ENCODE assay signal across 8 cellular contexts in the genomic region with DNA sequence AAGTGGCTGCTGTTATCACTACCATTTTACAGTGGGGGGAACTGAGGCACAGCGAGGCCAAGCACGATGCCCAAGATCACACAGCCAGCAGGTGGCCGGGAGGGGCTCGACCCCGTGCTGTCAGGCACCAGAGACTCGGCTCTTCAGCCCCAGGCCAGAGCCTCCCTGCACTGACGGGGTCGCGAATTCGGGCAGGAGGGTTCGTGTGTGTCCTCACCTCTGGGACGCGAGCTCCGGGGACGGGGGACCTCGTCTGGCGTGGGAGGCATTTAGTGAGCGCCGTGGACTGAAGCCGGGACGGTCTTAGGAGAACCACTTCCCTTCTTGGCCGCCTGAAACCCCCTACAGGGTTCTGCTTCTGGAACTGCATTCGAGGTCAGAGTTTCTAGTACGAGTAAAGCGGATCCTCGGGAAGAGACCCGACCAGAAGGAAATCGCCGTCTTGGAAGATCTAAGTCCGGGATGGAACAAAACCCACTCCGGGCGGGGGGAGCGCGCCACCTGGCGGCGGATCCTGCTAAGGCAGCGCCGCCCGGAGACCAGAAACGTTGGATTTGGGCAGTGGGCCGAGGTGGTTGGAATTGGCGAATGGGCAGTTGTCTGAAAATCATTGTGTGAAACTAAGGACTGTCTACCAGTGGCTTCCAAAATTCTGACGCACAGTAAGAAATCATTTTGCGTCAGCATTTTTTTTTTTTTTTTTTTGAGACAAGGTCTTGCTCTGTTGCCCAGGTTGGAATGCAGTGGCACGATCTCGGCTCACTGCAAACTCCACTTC. TPM values are rescaled to one million over a fixed set of nuclear protein-coding genes. Genes with fewer than 3 reads are reported as not detected.
DNase-seq lines count a peak whose midpoint lies in the region; ATAC-seq and TF ChIP-seq lines count a peak whose summit lies in the region.

No MANE protein-coding gene starts in this region.

- H3K4me3 ChIP-seq in OCI-LY7 (ENCODE audit: low read depth, low read length, poor library complexity, severe bottlenecking) (peak overlapping the region; percentile 52), esophagus squamous epithelium (peak overlapping the region; percentile 22 to 61 (median 38)), mucosa of stomach (ENCODE audit: low read length) (peak overlapping the region; percentile 5)

- H3K9ac ChIP-seq in mucosa of stomach (ENCODE audit: low read length), result peak overlapping the region; percentile 19

- H3K27me3 ChIP-seq in esophagus squamous epithelium, result peaks cover 0 to 30% (median 0%) of the 10 kb centered on the region in 4 donors
- peaks cover 5% of the 10 kb centered on the region for H3K27me3 ChIP-seq in mucosa of stomach (ENCODE audit: control insufficient read depth, insufficient read depth, low read length)

- TF ChIP-seq CTCF in CD14-positive monocyte (IDR thresholded peaks at IDR 0.05) (peak; percentile 90), OCI-LY7 (conservative IDR thresholded peaks at IDR 0.05; ENCODE audit: low read length) (peak; percentile 97; the same call in 1 of the 2 replicates), esophagus squamous epithelium (IDR thresholded peaks at IDR 0.05) (peak; percentile 84 to 98 (median 94))

- H3K4me3 Mint-ChIP-seq in CD14-positive monocyte, result peak overlapping the region; percentile 80 to 93

- H3K9me3 ChIP-seq in OCI-LY7 (ENCODE audit: low read length) (no peaks in the 10 kb centered on the region), esophagus squamous epithelium (peaks cover 0 to 12% (median 4%) of the 10 kb centered on the region in 3 donors), mucosa of stomach (ENCODE audit: control insufficient read depth, low read length) (no peaks in the 10 kb centered on the region)

- BruUV-seq in OCI-LY7 (replicated peaks; lab: Mats Ljungman, UMichigan), result no TSS peak

- peaks cover 4 to 8% (median 5%) of the 10 kb centered on the region in 7 donors for H3K9me3 Mint-ChIP-seq in CD14-positive monocyte

- no peak for ATAC-seq in GM18517 (IDR thresholded peaks at IDR 0.05; ENCODE audit: unreplicated experiment)

- peak overlapping the region; percentile 51; the same call in 1 of the 2 replicates for H2AFZ ChIP-seq in OCI-LY7 (ENCODE audit: low read length)

- WGBS in esophagus squamous epithelium, 2 donors, result 13 to 15% methylated on average over 8 to 10 of the region's 46 CpGs

- H3K4me1 ChIP-seq in OCI-LY7 (ENCODE audit: insufficient read depth, low read length, poor library complexity, severe bottlenecking), result no peaks in the 10 kb centered on the region
- peaks cover 10 to 17% (median 14%) of the 10 kb centered on the region in 3 donors for H3K4me1 ChIP-seq in esophagus squamous epithelium
- H3K4me1 ChIP-seq in mucosa of stomach (ENCODE audit: control insufficient read depth, insufficient read depth, low read length), result peaks cover 6% of the 10 kb centered on the region

- H3K4me2 ChIP-seq in OCI-LY7 (ENCODE audit: low read length), result peak overlapping the region; percentile 61

- CTCF ChIA-PET in OCI-LY7 (lab: Charles Lee; ENCODE audit: unreplicated experiment), result no interaction called here

- peaks cover 1 to 4% of the 10 kb centered on the region in 2 donors for H3K36me3 Mint-ChIP-seq in CD14-positive monocyte

- no peaks in the 10 kb centered on the region for H3K79me2 ChIP-seq in OCI-LY7 (ENCODE audit: insufficient read depth, low read depth, low read length)

- POLR2A ChIA-PET in OCI-LY7 (lab: Charles Lee), result no interaction called here

- no peak for TF ChIP-seq POLR2A in esophagus squamous epithelium (IDR thresholded peaks at IDR 0.05)

- no peaks in the 10 kb centered on the region for H3K9me2 ChIP-seq in OCI-LY7 (ENCODE audit: insufficient read depth, low read length)

- H3K36me3 ChIP-seq in OCI-LY7 (ENCODE audit: insufficient read depth, low read length), result no peaks in the 10 kb centered on the region
- H3K36me3 ChIP-seq in esophagus squamous epithelium, result peaks cover 0 to under 1% (median 0%) of the 10 kb centered on the region in 3 donors
- no peaks in the 10 kb centered on the region for H3K36me3 ChIP-seq in mucosa of stomach (ENCODE audit: control insufficient read depth, insufficient read depth, low read length)

- peaks cover 8% of the 10 kb centered on the region for H3K4me1 Mint-ChIP-seq in CD14-positive monocyte

- no peaks in the 10 kb centered on the region for H4K20me1 ChIP-seq in OCI-LY7 (ENCODE audit: insufficient read depth, low read length)

- intact Hi-C loops in CD14-positive monocyte (cut with micrococcal nuclease), result loop anchor here (1.0 to 10.0 kb wide), 2 partner anchors 24 to 186 kb away; no protein-coding TSS in a partner anchor
- intact Hi-C loops in OCI-LY7 (cut with micrococcal nuclease; ENCODE audit: unreplicated experiment), result loop anchor here (1.0 kb wide), 1 partner anchor 24 kb away; no protein-coding TSS in a partner anchor
- intact Hi-C loops in esophagus squamous epithelium (cut with DNase I), result no loop called here

- DNase-seq in CD14-positive monocyte (ENCODE audit: low spot score) (no peak), HS-27A (ENCODE audit: low read depth) (peak; percentile 71), OCI-LY7 (ENCODE audit: low spot score) (peak; percentile 52), esophagus squamous epithelium (lab: John Stamatoyannopoulos, UW) (no peak)
- peak; percentile 75 to 79 for DNase-seq in activated T-cell treated with anti-CD3 and anti-CD28 coated beads, Interleukin-2, amount 50 U/mL, for 48 hours
- DNase-seq in stimulated activated CD8-positive, alpha-beta memory T cell treated with anti-CD3 and anti-CD28 coated beads, Interleukin-7, amount 100 ng/mL, for 4 hours (ENCODE audit: low read depth in 2 of 2), result peak; percentile 8 to 41

- peaks cover 6 to 19% (median 16%) of the 10 kb centered on the region in 3 donors for H3K27me3 Mint-ChIP-seq in CD14-positive monocyte (ENCODE audit: low read depth in 3 of 3)

- no peak overlapping the region for H3K27ac ChIP-seq in OCI-LY7 (ENCODE audit: low read depth, low read length, poor library complexity, severe bottlenecking)
- H3K27ac ChIP-seq in esophagus squamous epithelium, result peak overlapping the region in 1 of 4 donors; percentile 33

- peak overlapping the region in 1 of 7 donors; percentile 63 for H3K27ac Mint-ChIP-seq in CD14-positive monocyte

RNA-seq across cellular contexts. Expression of gene ZNF114, which starts 21.2 kb away (rescaled TPM):
- not detected for polyA plus RNA-seq in CD14-positive monocyte
- total RNA-seq in OCI-LY7 (2014; rRNA removed; shearing (Covaris generic)), result not detected in 2 replicates
- not detected in 2 replicates for total RNA-seq in OCI-LY7 (2022)
- total RNA-seq in esophagus squamous epithelium, result not detected

RNA-seq across cellular contexts. Expression of gene EMP3, which starts 34.2 kb away (rescaled TPM):
- 1,000 to 10,000 TPM in 1 of 2 donors, 100 to 1,000 TPM in 1; 996 to 1,036 TPM for polyA plus RNA-seq in CD14-positive monocyte
- 14.5 and 33.8 TPM in 2 replicates for total RNA-seq in OCI-LY7 (2014; rRNA removed; shearing (Covaris generic))
- total RNA-seq in OCI-LY7 (2022), result 21.1 and 23.1 TPM in 2 replicates
- total RNA-seq in esophagus squamous epithelium, result 10 to 100 TPM in 1 of 4 donors, 1 to 10 TPM in 3; 2.0 to 23.7 (median 6.0) TPM

RNA-seq across cellular contexts. Expression of gene CARD8, which starts 35.4 kb away (rescaled TPM):
- 10 to 100 TPM; 76.4 to 90.9 TPM for polyA plus RNA-seq in CD14-positive monocyte
- total RNA-seq in OCI-LY7 (2014; rRNA removed; shearing (Covaris generic)), result 51.0 and 52.5 TPM in 2 replicates
- total RNA-seq in OCI-LY7 (2022) (56.1 and 82.9 TPM in 2 replicates), esophagus squamous epithelium (10 to 100 TPM in 3 of 4 donors, 1 to 10 TPM in 1; 9.7 to 21.9 (median 11.3) TPM)

Comparison
In these comparisons a context has a peak if more than half of its experiments do, and no peak if none do; other contexts are left out.
1. DNase-seq: peak in HS-27A (single experiment), OCI-LY7 (single experiment), activated T-cell treated with anti-CD3 and anti-CD28 coated beads, Interleukin-2, amount 50 U/mL, for 48 hours (2 of 2) and stimulated activated CD8-positive, alpha-beta memory T cell treated with anti-CD3 and anti-CD28 coated beads, Interleukin-7, amount 100 ng/mL, for 4 hours (2 of 2); none in CD14-positive monocyte (single experiment) and esophagus squamous epithelium (single experiment).
2. Peak in every context shown above with its lines, with median percentiles within 50 percentile points of each other: CTCF ChIP-seq and H3K4me3 ChIP-seq.